25 cellular contexts compared by ENCODE assay signal in the genomic region with DNA sequence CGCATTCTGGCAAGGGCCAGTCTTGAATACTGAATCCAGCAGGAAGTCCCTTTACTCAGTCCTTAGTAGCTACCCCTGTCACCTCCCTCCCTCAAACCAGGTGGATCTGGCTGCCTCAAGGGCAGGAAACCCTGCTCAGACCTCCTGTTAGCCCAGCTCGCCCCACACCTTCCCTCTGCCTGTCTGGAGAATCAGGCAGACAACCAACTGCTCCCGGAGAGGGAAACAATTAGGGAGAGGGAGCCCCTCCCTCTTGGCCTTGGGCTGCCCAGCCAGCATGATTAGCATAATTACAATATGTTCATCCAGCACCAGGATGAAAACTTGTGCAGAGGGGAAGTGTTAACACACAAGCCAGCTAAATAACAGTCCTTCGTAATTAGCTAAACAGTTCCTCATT.
DNase-seq lines count a peak whose midpoint lies in the region; ATAC-seq and TF ChIP-seq lines count a peak whose summit lies in the region.
"Had no signal": no experiment of that assay in that cellular context is flagged by ENCODE, and none has a peak within 500 bp of the region (broad histone marks: within the 10 kb centered on the region; RNA-seq: fewer than 3 reads in every experiment).

No MANE protein-coding gene starts in this region.

- H3K27ac Mint-ChIP-seq in brain = peak overlapping the region in 4 of 5 experiments; percentile 6 to 98 (median 92)
- H3K27ac Mint-ChIP-seq: activated CD8-positive, alpha-beta T cell treated with anti-CD3 and anti-CD28 coated beads for 36 hours; activated naive CD8-positive, alpha-beta T cell; activated T-helper 2 cell treated with anti-CD3 and anti-CD28 coated beads, Interferon-gamma antibody, Interleukin-2, Interleukin-4, amounts not matched to agents 10 μg/mL and 5 μg/mL and 100 μg/mL, durations not matched to agents 14 hours and 24 hours and 36 hours; naive B cell had no signal

- H3K27ac ChIP-seq in SK-N-SH (ENCODE audit: low read depth in 2 of 2, low read length in 1 of 2) = peak overlapping the region in 1 of 2 experiments; percentile 78; a peak in 2 of 4 replicates
- H3K27ac ChIP-seq in mesendoderm (ENCODE audit: low read depth, low read length) = no peak overlapping the region
- peak overlapping the region; percentile 18 to 70 for H3K27ac ChIP-seq in aorta (ENCODE audit: low read depth in 1 of 2, low read length in 2 of 2)
- no peak overlapping the region for H3K27ac ChIP-seq in thyroid gland
- H3K27ac ChIP-seq: BLaER1 treated with 17β-estradiol and CSF1 and Interleukin-3, amounts not matched to agents 10 nM and 100 nM; gastrocnemius medialis; left ventricle myocardium inferior; SJSA1 had no signal

- H2BK120ac ChIP-seq in mesendoderm (ENCODE audit: low read depth, low read length) = no peak overlapping the region

- WGBS in SK-N-SH (ENCODE audit: low lambda C conversion rate) = 79% methylated on average over 4 of the region's 4 CpGs
- WGBS in mesendoderm (ENCODE audit: extremely low coverage, insufficient coverage, low lambda C conversion rate) = no CpG with 5 or more reads among the region's 4 CpGs
- 72 to 77% methylated on average over 4 of the region's 4 CpGs for WGBS in aorta, 2 donors
- 75 to 77% methylated on average over 4 of the region's 4 CpGs for WGBS in thyroid gland, 2 donors

- TF ChIP-seq POLR2A in thyroid gland (IDR thresholded peaks at IDR 0.05) = no peak

- intact Hi-C loops in aorta (cut with DNase I) = no loop called here
- intact Hi-C loops in thyroid gland (cut with DNase I) = no loop called here

- peaks cover 63% of the 10 kb centered on the region for H3K4me1 Mint-ChIP-seq in brain
- H3K4me1 Mint-ChIP-seq: naive B cell had no signal

- H3K4me2 ChIP-seq in SK-N-SH (no peak overlapping the region), mesendoderm (ENCODE audit: low read length) (no peak overlapping the region)
- H3K4me2 ChIP-seq: BLaER1 treated with 17β-estradiol and CSF1 and Interleukin-3, amounts not matched to agents 10 nM and 100 nM had no signal

- H3K36me3 ChIP-seq in SK-N-SH (replicated peaks in 1 of 2; ENCODE audit: control insufficient read depth in 1 of 2, insufficient read depth in 2 of 2, low read length in 1 of 2) = no peaks in the 10 kb centered on the region
- H3K36me3 ChIP-seq in mesendoderm (ENCODE audit: control insufficient read depth, insufficient read depth, low read length) = no peaks in the 10 kb centered on the region
- no peaks in the 10 kb centered on the region for H3K36me3 ChIP-seq in aorta (ENCODE audit: control insufficient read depth in 1 of 2, insufficient read depth in 2 of 2, low read length in 1 of 2)
- no peaks in the 10 kb centered on the region for H3K36me3 ChIP-seq in thyroid gland
- H3K36me3 ChIP-seq: BLaER1 treated with 17β-estradiol and CSF1 and Interleukin-3, amounts not matched to agents 10 nM and 100 nM; gastrocnemius medialis; left ventricle myocardium inferior; SJSA1 had no signal

- H3K56ac ChIP-seq in mesendoderm (ENCODE audit: low read length) = no peak overlapping the region

- peak overlapping the region in 3 of 5 experiments; percentile 12 to 59 (median 28) for H3K4me3 Mint-ChIP-seq in brain
- H3K4me3 Mint-ChIP-seq: activated CD8-positive, alpha-beta T cell treated with anti-CD3 and anti-CD28 coated beads for 36 hours; activated naive CD8-positive, alpha-beta T cell; naive B cell had no signal

- no peak; the same call in 1 of the 2 replicates for TF ChIP-seq RAD21 in SK-N-SH (IDR thresholded peaks at IDR 0.05; ENCODE audit: low read length)

- peaks cover 13% of the 10 kb centered on the region for H3K27me3 Mint-ChIP-seq in brain

- peaks cover 0 to 6% (median 0%) of the 10 kb centered on the region in 5 experiments for H3K9me3 Mint-ChIP-seq in brain
- H3K9me3 Mint-ChIP-seq: activated CD8-positive, alpha-beta T cell treated with anti-CD3 and anti-CD28 coated beads for 36 hours; activated T-helper 2 cell treated with anti-CD3 and anti-CD28 coated beads, Interferon-gamma antibody, Interleukin-2, Interleukin-4, amounts not matched to agents 10 μg/mL and 5 μg/mL and 100 μg/mL, durations not matched to agents 14 hours and 24 hours and 36 hours had no signal

- H3K27me3 ChIP-seq in SK-N-SH (ENCODE audit: insufficient read depth) (no peaks in the 10 kb centered on the region), mesendoderm (ENCODE audit: insufficient read depth, low read length, poor library complexity) (no peaks in the 10 kb centered on the region), aorta (ENCODE audit: control insufficient read depth in 1 of 2, insufficient read depth in 2 of 2, low read length in 1 of 2) (no peaks in the 10 kb centered on the region), thyroid gland (no peaks in the 10 kb centered on the region)
- H3K27me3 ChIP-seq: BLaER1 treated with 17β-estradiol and CSF1 and Interleukin-3, amounts not matched to agents 10 nM and 100 nM; gastrocnemius medialis; SJSA1 had no signal

- no peaks in the 10 kb centered on the region for H3K79me2 ChIP-seq in SK-N-SH (ENCODE audit: insufficient read depth)
- no peaks in the 10 kb centered on the region for H3K79me2 ChIP-seq in mesendoderm (ENCODE audit: control insufficient read depth, insufficient read depth, low read length)

- no peak overlapping the region for H3K18ac ChIP-seq in mesendoderm (ENCODE audit: low read length)

- H3K4ac ChIP-seq in mesendoderm (ENCODE audit: low read depth, low read length) = no peak overlapping the region

- H3F3A ChIP-seq in SK-N-SH (replicated peaks; ENCODE audit: insufficient read depth) = peaks cover 27% of the 10 kb centered on the region

- TF ChIP-seq CTCF in SK-N-SH (IDR thresholded peaks at IDR 0.05) (no peak), brain (conservative IDR thresholded peaks at IDR 0.05) (no peak), thyroid gland (IDR thresholded peaks at IDR 0.05) (no peak)

- H4K8ac ChIP-seq in mesendoderm (ENCODE audit: low read depth, low read length) = no peak overlapping the region

- H2AK5ac ChIP-seq in mesendoderm (ENCODE audit: low read length) = no peak overlapping the region

- no peak overlapping the region for H4K5ac ChIP-seq in mesendoderm (ENCODE audit: low read length)

- DNase-seq in SK-N-SH = peak; percentile 36
- peak; percentile 67 for DNase-seq in mesendoderm
- no peak for DNase-seq in aorta
- no peak for DNase-seq in OCI-M1 (lab: John Stamatoyannopoulos, UW)
- DNase-seq in activated effector memory CD4-positive, alpha-beta T cell treated with anti-CD3 and anti-CD28 coated beads, Interleukin-2, amount 50 U/mL, for 16 hours = no peak
- no peak for DNase-seq in thyroid gland
- DNase-seq: activated CD4-positive, alpha-beta T cell treated with anti-CD3 and anti-CD28 coated beads for 1 hour; activated CD8-positive, alpha-beta T cell treated with anti-CD3 and anti-CD28 coated beads for 36 hours; Caco-2; DMS79 treated with DMSO at 0.1 percent for 48 hours; gastrocnemius medialis; hippocampal formation; left ventricle myocardium inferior; naive B cell; NCI-H510A; right cardiac atrium; RPMI8226; stimulated activated CD4-positive, alpha-beta T cell treated with anti-CD3 and anti-CD28 coated beads, Interleukin-2, amount 100 ng/mL, for 48 hours had no signal

- H3K23ac ChIP-seq in mesendoderm (ENCODE audit: low read length) = no peak overlapping the region

- no peak overlapping the region for H2BK5ac ChIP-seq in mesendoderm (ENCODE audit: low read length)

- H2AFZ ChIP-seq in SK-N-SH (ENCODE audit: low read depth) = no peak overlapping the region

- no peaks in the 10 kb centered on the region for H4K20me1 ChIP-seq in SK-N-SH (ENCODE audit: insufficient read depth)
- H4K20me1 ChIP-seq: BLaER1 treated with 17β-estradiol and CSF1 and Interleukin-3, amounts not matched to agents 10 nM and 100 nM had no signal

- CTCF ChIA-PET in SK-N-SH (lab: Yijun Ruan, JAX) = interaction anchor here (0.7 to 2.3 kb wide), 6 partner anchors 15 to 226 kb away, joined by 3 to 9 read pairs (median 4); no protein-coding TSS in a partner anchor

- H3K4me1 ChIP-seq in SK-N-SH (ENCODE audit: control insufficient read depth in 1 of 2, insufficient read depth in 2 of 2, low read depth in 1 of 2, low read length in 1 of 2) (peaks cover 27 to 35% of the 10 kb centered on the region in 2 experiments), mesendoderm (ENCODE audit: control insufficient read depth, low read depth, low read length) (peaks cover 4% of the 10 kb centered on the region), aorta (ENCODE audit: control insufficient read depth in 1 of 2, insufficient read depth in 2 of 2, low read length in 2 of 2) (peaks cover 5 to 6% of the 10 kb centered on the region in 2 donors), thyroid gland (peaks cover 8 to 22% of the 10 kb centered on the region in 2 donors)
- H3K4me1 ChIP-seq: Caco-2 had no signal

- POLR2A ChIA-PET in SK-N-SH (lab: Yijun Ruan, JAX) = interaction anchor here (1.0 to 1.4 kb wide), 3 partner anchors 17 to 24 kb away, joined by 3 to 4 read pairs (median 3); no protein-coding TSS in a partner anchor

- no peak overlapping the region for H3K4me3 ChIP-seq in SK-N-SH (ENCODE audit: low read depth in 2 of 2, low read length in 1 of 2)
- H3K4me3 ChIP-seq in mesendoderm (ENCODE audit: low read length) = no peak overlapping the region
- no peak overlapping the region for H3K4me3 ChIP-seq in aorta (ENCODE audit: low read length in 2 of 2)
- no peak overlapping the region for H3K4me3 ChIP-seq in thyroid gland (replicated peaks in 1 of 3)
- H3K4me3 ChIP-seq: BLaER1 treated with 17β-estradiol and CSF1 and Interleukin-3, amounts not matched to agents 10 nM and 100 nM; gastrocnemius medialis; left ventricle myocardium inferior; SJSA1 had no signal

- ATAC-seq in SK-N-SH treated with all-trans-retinoic acid at 6 μM for 48 hours (no peak), aorta (ENCODE audit: low FRiP score) (no peak)
- ATAC-seq: activated CD8-positive, alpha-beta T cell treated with anti-CD3 and anti-CD28 coated beads for 36 hours; gastrocnemius medialis; HCT116; right cardiac atrium had no signal

- H3K9me2 ChIP-seq in SK-N-SH = no peaks in the 10 kb centered on the region

- no peak overlapping the region for H3K9ac ChIP-seq in SK-N-SH
- no peak overlapping the region for H3K9ac ChIP-seq in mesendoderm (ENCODE audit: low read length)
- H3K9ac ChIP-seq: BLaER1 treated with 17β-estradiol and CSF1 and Interleukin-3, amounts not matched to agents 10 nM and 100 nM had no signal

- no peaks in the 10 kb centered on the region for H3K9me3 ChIP-seq in SK-N-SH
- H3K9me3 ChIP-seq in aorta (ENCODE audit: control insufficient read depth, low read length) = no peaks in the 10 kb centered on the region
- H3K9me3 ChIP-seq in thyroid gland = no peaks in the 10 kb centered on the region
- H3K9me3 ChIP-seq: BLaER1 treated with 17β-estradiol and CSF1 and Interleukin-3, amounts not matched to agents 10 nM and 100 nM; gastrocnemius medialis; left ventricle myocardium inferior; SJSA1 had no signal

- no peaks in the 10 kb centered on the region for H3K36me3 Mint-ChIP-seq in brain
- H3K36me3 Mint-ChIP-seq: activated naive CD8-positive, alpha-beta T cell; naive B cell had no signal

- no peak overlapping the region for H2BK15ac ChIP-seq in mesendoderm (replicated peaks; ENCODE audit: low read depth)

- H3K79me1 ChIP-seq in mesendoderm (ENCODE audit: low read length) = no peaks in the 10 kb centered on the region

- TF ChIP-seq EP300 in SK-N-SH (IDR thresholded peaks at IDR 0.05; ENCODE audit: borderline replicate concordance in 1 of 2, low read depth in 1 of 2, low read length in 1 of 2) = peak in 1 of 2 experiments; percentile 77; a peak in 1 of 4 replicates

TF ChIP-seq in SK-N-SH treated with all-trans-retinoic acid at 6 μM for 48 hours, 23 proteins besides CTCF, POLR2A, EP300 and RAD21 (continues in another document):
- TF ChIP-seq BACH2 (CRISPR knock-in tag; IDR thresholded peaks at IDR 0.05; ENCODE audit: borderline replicate concordance) = no peak

Comparison
In these comparisons a context has a peak if more than half of its experiments do, and no peak if none do; other contexts are left out.
1. DNase-seq: peak in SK-N-SH (single experiment) and mesendoderm (single experiment); none in aorta (0 of 2), OCI-M1 (single experiment), activated effector memory CD4-positive, alpha-beta T cell treated with anti-CD3 and anti-CD28 coated beads, Interleukin-2, amount 50 U/mL, for 16 hours (single experiment) and thyroid gland (0 of 2).
2. H3K27ac ChIP-seq: peak in aorta (2 of 2); none in mesendoderm (single experiment) and thyroid gland (0 of 3).